Comparison of ENCODE assay signal across 14 cellular contexts in the genomic region with DNA sequence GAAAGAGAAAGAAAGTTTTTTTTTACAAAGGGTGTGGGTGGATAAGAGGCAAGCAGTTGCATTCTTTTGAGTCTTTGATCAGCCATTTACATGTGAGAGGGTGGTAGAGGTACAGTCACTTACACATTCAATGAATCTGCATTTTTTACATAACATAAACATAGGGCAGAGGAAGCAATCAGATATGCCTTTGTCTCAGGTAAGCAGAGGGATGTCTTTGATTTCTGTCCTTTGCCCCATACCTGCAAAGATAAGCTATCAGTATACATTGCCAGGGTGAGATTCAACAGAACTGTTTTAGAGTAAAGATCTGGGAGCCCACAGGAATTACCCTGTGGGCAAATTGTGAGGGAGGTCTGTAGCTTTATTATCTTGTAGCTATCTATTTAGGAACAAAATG. TPM values are rescaled to one million over a fixed set of nuclear protein-coding genes. Genes with fewer than 3 reads are reported as not detected.
A peak's percentile ranks its signal among the peaks of the same experiment; 100 is the strongest.
DNase-seq lines count a peak whose midpoint lies in the region; ATAC-seq, FAIRE-seq and TF ChIP-seq lines count a peak whose summit lies in the region.
"Had no signal": no experiment of that assay in that cellular context is flagged by ENCODE, and none has a peak within 500 bp of the region (broad histone marks: within the 10 kb centered on the region; RNA-seq: fewer than 3 reads in every experiment).

No MANE protein-coding gene starts in this region.

- DNase-seq in activated T-cell treated with anti-CD3 and anti-CD28 coated beads, Interleukin-2, amount 50 U/mL, for 4 hours: no peak
- no peak for DNase-seq in activated T-cell treated with anti-CD3 and anti-CD28 coated beads, Interleukin-2, amount 50 U/mL, for 1 hour
- peak; percentile 95 for DNase-seq in SW480 (ENCODE audit: low spot score)
- no peak for DNase-seq in H1 (ENCODE audit: low read depth in 1 of 2, low spot score in 2 of 2)
- DNase-seq in RPMI8226: no peak
- DNase-seq: Calu3; GDM1; mesenchymal stem cell; NCI-H2107; stimulated activated CD4-positive, alpha-beta T cell treated with anti-CD3 and anti-CD28 coated beads, Interleukin-4, amount 100 ng/mL, for 4 hours had no signal

- H2AK5ac ChIP-seq in H1 (ENCODE audit: low read depth, low read length): 0 out of 2 replicates have a peak overlapping the region, but pooled peaks have one; percentile 59

- H2BK12ac ChIP-seq in H1 (ENCODE audit: low read depth, low read length): 0 out of 2 replicates have a peak overlapping the region, but pooled peaks have one; percentile 18

- no peak overlapping the region for H3K56ac ChIP-seq in H1 (replicated peaks; ENCODE audit: insufficient read length, low read depth, low read length)

- H3K79me2 ChIP-seq in H1 (ENCODE audit: control insufficient read depth in 1 of 2, insufficient read depth in 2 of 2, low read length in 2 of 2): no peaks in the 10 kb centered on the region

- H4K20me1 ChIP-seq in H1 (replicated peaks in 1 of 2; ENCODE audit: control insufficient read depth in 1 of 2, insufficient read depth in 2 of 2, low read length in 2 of 2): no peaks in the 10 kb centered on the region

- no peak overlapping the region for H4K5ac ChIP-seq in H1 (ENCODE audit: insufficient read length, low read depth, low read length)

- H3K27ac Mint-ChIP-seq in stimulated activated memory B cell treated with anti-CD40 and anti-IgM and Interleukin-4, amounts not matched to agents 10 μg/mL and 1 μg/mL and 100 μg/mL, for 72 hours: peak overlapping the region; percentile 42

- H3K36me3 ChIP-seq in H1 (ENCODE audit: control insufficient read depth in 2 of 4, insufficient read depth in 4 of 4, low read length in 3 of 4): no peaks in the 10 kb centered on the region

- H4K91ac ChIP-seq in H1 (replicated peaks; ENCODE audit: insufficient read length, low read length): no peak overlapping the region

- CTCF ChIA-PET in H1 (lab: Charles Lee; ENCODE audit: partially characterized antibody): interaction anchor here (0.7 to 1.4 kb wide), 2 partner anchors 10 to 30 kb away, joined by 3 to 6 read pairs; no protein-coding TSS in a partner anchor

- H3K9me3 Mint-ChIP-seq in activated T-cell treated with anti-CD3 and anti-CD28 coated beads, Interleukin-2, amount 50 U/mL, for 4 hours: no peaks in the 10 kb centered on the region
- H3K9me3 Mint-ChIP-seq in stimulated activated memory B cell treated with anti-CD40 and anti-IgM and Interleukin-4, amounts not matched to agents 10 μg/mL and 1 μg/mL and 100 μg/mL, for 72 hours: no peaks in the 10 kb centered on the region

- no peaks in the 10 kb centered on the region for H3K79me1 ChIP-seq in H1 (ENCODE audit: low read depth, low read length)

- peaks cover 1% of the 10 kb centered on the region for H3K23me2 ChIP-seq in H1 (ENCODE audit: low read depth, low read length)

- no peaks in the 10 kb centered on the region for H3K9me3 ChIP-seq in H1 (ENCODE audit: insufficient read depth in 2 of 2, low read depth in 1 of 2, low read length in 1 of 2)

- no peak for TF ChIP-seq RAD21 in H1 (IDR thresholded peaks at IDR 0.05 in 1 of 2, conservative IDR thresholded peaks at IDR 0.05 in 1 of 2; ENCODE audit: low read depth in 2 of 2, low read length in 2 of 2)

- H2BK5ac ChIP-seq in H1 (ENCODE audit: low read depth, low read length): peak overlapping the region; percentile 11; the same call in 1 of the 2 replicates

- H3K4me3 ChIP-seq in H1 (ENCODE audit: extremely low read depth in 1 of 4, insufficient read depth in 2 of 4, low read depth in 3 of 4, low read length in 4 of 4): peak overlapping the region in 1 of 4 experiments; percentile 33; a peak in 2 of 8 replicates

- ATAC-seq in activated T-cell treated with anti-CD3 and anti-CD28 coated beads, Interleukin-2, amount 50 U/mL, for 4 hours: peak; percentile 23 to 32
- no peak for ATAC-seq in stimulated activated memory B cell treated with anti-CD40 and anti-IgM and Interleukin-4, amounts not matched to agents 10 μg/mL and 1 μg/mL and 100 μg/mL, for 72 hours
- ATAC-seq in GM19467 (IDR thresholded peaks at IDR 0.05; ENCODE audit: unreplicated experiment): no peak
- no peak for ATAC-seq in HG03159 (IDR thresholded peaks at IDR 0.05; ENCODE audit: unreplicated experiment)
- ATAC-seq: esophagus mucosa had no signal

- POLR2A ChIA-PET in H1 (lab: Charles Lee; ENCODE audit: partially characterized antibody): interaction anchor here (0.6 kb wide), 1 partner anchor 905 kb away, joined by 4 read pairs; no protein-coding TSS in a partner anchor

- peak overlapping the region; percentile 40 to 46; a peak in 3 of 4 replicates for H3K4me2 ChIP-seq in H1 (ENCODE audit: insufficient read depth in 1 of 2, low read depth in 2 of 2, low read length in 2 of 2)

- no peaks in the 10 kb centered on the region for H3K36me3 Mint-ChIP-seq in activated T-cell treated with anti-CD3 and anti-CD28 coated beads, Interleukin-2, amount 50 U/mL, for 4 hours (ENCODE audit: insufficient read depth)
- H3K36me3 Mint-ChIP-seq in stimulated activated memory B cell treated with anti-CD40 and anti-IgM and Interleukin-4, amounts not matched to agents 10 μg/mL and 1 μg/mL and 100 μg/mL, for 72 hours: no peaks in the 10 kb centered on the region

- peaks cover 91% of the 10 kb centered on the region for H3K4me1 Mint-ChIP-seq in activated T-cell treated with anti-CD3 and anti-CD28 coated beads, Interleukin-2, amount 50 U/mL, for 4 hours (ENCODE audit: low read depth)
- peaks cover 66% of the 10 kb centered on the region for H3K4me1 Mint-ChIP-seq in stimulated activated memory B cell treated with anti-CD40 and anti-IgM and Interleukin-4, amounts not matched to agents 10 μg/mL and 1 μg/mL and 100 μg/mL, for 72 hours

- no peak for TF ChIP-seq CTCF in H1 (IDR thresholded peaks at IDR 0.05; ENCODE audit: control extremely low read depth in 1 of 3, insufficient read depth in 1 of 3, low read depth in 1 of 3, low read length in 3 of 3)

- no peak overlapping the region for H3K27ac ChIP-seq in H1 (ENCODE audit: low read depth, low read length)

- H3K14ac ChIP-seq in H1 (ENCODE audit: insufficient read length): no peak overlapping the region

- H4K8ac ChIP-seq in H1 (ENCODE audit: extremely low read depth, insufficient read depth, low read length): no peak overlapping the region

- no peak overlapping the region for H2BK20ac ChIP-seq in H1 (ENCODE audit: low read length)

- no peak for TF ChIP-seq POLR2A in H1 (IDR thresholded peaks at IDR 0.05; ENCODE audit: control extremely low read depth in 1 of 2, low read depth in 2 of 2, low read length in 2 of 2)

- H3K4me3 Mint-ChIP-seq in activated T-cell treated with anti-CD3 and anti-CD28 coated beads, Interleukin-2, amount 50 U/mL, for 4 hours: peak overlapping the region; percentile 5
- H3K4me3 Mint-ChIP-seq in stimulated activated memory B cell treated with anti-CD40 and anti-IgM and Interleukin-4, amounts not matched to agents 10 μg/mL and 1 μg/mL and 100 μg/mL, for 72 hours: no peak overlapping the region

- H3K4ac ChIP-seq in H1 (replicated peaks; ENCODE audit: insufficient read length, low read depth, low read length): no peak overlapping the region

- H3K18ac ChIP-seq in H1 (ENCODE audit: extremely low read depth, low read length): no peak overlapping the region

- peaks cover 1 to 15% (median 13%) of the 10 kb centered on the region in 4 experiments; a peak in 6 of 7 replicates for H3K27me3 ChIP-seq in H1 (replicated peaks in 1 of 4; ENCODE audit: control insufficient read depth in 3 of 4, extremely low read depth in 1 of 4, insufficient read depth in 3 of 4, low read length in 3 of 4)

- peaks cover 2 to 14% (median 4%) of the 10 kb centered on the region in 4 experiments; a peak in 6 of 7 replicates for H3K4me1 ChIP-seq in H1 (replicated peaks in 1 of 4; ENCODE audit: control insufficient read depth in 3 of 4, insufficient read depth in 4 of 4, low read length in 3 of 4)

- no peaks in the 10 kb centered on the region for H3K27me3 Mint-ChIP-seq in activated T-cell treated with anti-CD3 and anti-CD28 coated beads, Interleukin-2, amount 50 U/mL, for 4 hours (ENCODE audit: low read depth)
- H3K27me3 Mint-ChIP-seq in stimulated activated memory B cell treated with anti-CD40 and anti-IgM and Interleukin-4, amounts not matched to agents 10 μg/mL and 1 μg/mL and 100 μg/mL, for 72 hours: no peaks in the 10 kb centered on the region

- no peak overlapping the region for H2BK15ac ChIP-seq in H1 (ENCODE audit: low read length)

- TF ChIP-seq EP300 in H1 (IDR thresholded peaks at IDR 0.05; ENCODE audit: borderline replicate concordance in 1 of 2, low read depth in 2 of 2, low read length in 2 of 2): no peak

- no peak for FAIRE-seq in H1 (lab: Jason Lieb, UNC)

- H3K9ac ChIP-seq in H1 (replicated peaks in 1 of 4; ENCODE audit: extremely low read depth in 1 of 4, low read depth in 3 of 4, low read length in 3 of 4): no peak overlapping the region

- no peak overlapping the region for H2AFZ ChIP-seq in H1 (ENCODE audit: low read length)

- no peak overlapping the region for H3K23ac ChIP-seq in H1 (ENCODE audit: insufficient read length)

- H2BK120ac ChIP-seq in H1 (replicated peaks; ENCODE audit: low read depth, low read length): no peak overlapping the region

TF ChIP-seq in H1, 55 proteins besides CTCF, POLR2A, EP300 and RAD21 (continues in another document):
- TF ChIP-seq SP4 (IDR thresholded peaks at IDR 0.05; ENCODE audit: low read length) (no peak), EZH2 (IDR thresholded peaks at IDR 0.05; ENCODE audit: low read depth, low read length, severe bottlenecking) (no peak)

RNA-seq across cellular contexts. Expression of a gene that starts 5.4 kb away (rescaled TPM):
- total RNA-seq in activated T-cell treated with anti-CD3 and anti-CD28 coated beads, Interleukin-2, amount 50 U/mL, for 4 hours: 10 to 100 TPM; 73.2 to 91.7 (median 77.6) TPM
- 26.5 and 27.4 TPM in 2 replicates for total RNA-seq in H1 (2021; fragmentation: NEBNext Ultra II Directional; extraction: Animal tissue kit (Norgen Biotek cat#: 25700))
- 14.0 and 20.5 TPM in 2 replicates for polyA plus RNA-seq in H1 (2011; rRNA removed)
- 13.0 TPM for polyA plus RNA-seq in H1 (2011; cell fraction: cytosol; rRNA removed)
- polyA plus RNA-seq in H1 (2011; cell fraction: nucleus; rRNA removed): 21.5 TPM
- 10.1 to 15.9 TPM (median 11.8 TPM) in 4 replicates for polyA plus RNA-seq in H1 (2012, experiment 1 of 2)
- 2.5 TPM for polyA plus RNA-seq in H1 (2012, experiment 2 of 2)
- polyA plus RNA-seq in H1 (2013, experiment 1 of 2): 16.2 TPM
- polyA plus RNA-seq in H1 (2013, experiment 2 of 2): 14.9 TPM
- 14.0 and 20.4 TPM in 2 replicates for polyA minus RNA-seq in H1 (2011; rRNA and poly(A)+ RNA removed)
- 19.8 TPM for polyA minus RNA-seq in H1 (2011; cell fraction: cytosol; rRNA and poly(A)+ RNA removed)
- polyA minus RNA-seq in H1 (2011; cell fraction: nucleus; rRNA and poly(A)+ RNA removed): 33.3 TPM

RNA-seq across cellular contexts. Expression of a gene that starts 35.2 kb away (rescaled TPM):
- total RNA-seq in activated T-cell treated with anti-CD3 and anti-CD28 coated beads, Interleukin-2, amount 50 U/mL, for 4 hours: not detected
- not detected in 2 replicates for total RNA-seq in H1 (2021; fragmentation: NEBNext Ultra II Directional; extraction: Animal tissue kit (Norgen Biotek cat#: 25700))
- not detected in 2 replicates for polyA plus RNA-seq in H1 (2011; rRNA removed)
- polyA plus RNA-seq in H1 (2011; cell fraction: cytosol; rRNA removed): not detected
- not detected for polyA plus RNA-seq in H1 (2011; cell fraction: nucleus; rRNA removed)
- polyA plus RNA-seq in H1 (2012, experiment 1 of 2): not detected in 4 replicates
- not detected for polyA plus RNA-seq in H1 (2012, experiment 2 of 2)
- polyA plus RNA-seq in H1 (2013, experiment 1 of 2): 0.12 TPM
- polyA plus RNA-seq in H1 (2013, experiment 2 of 2): 0.26 TPM
- 0.20 TPM in 1 of 2 replicates, not detected in the other for polyA minus RNA-seq in H1 (2011; rRNA and poly(A)+ RNA removed)
- polyA minus RNA-seq in H1 (2011; cell fraction: cytosol; rRNA and poly(A)+ RNA removed): not detected
- not detected for polyA minus RNA-seq in H1 (2011; cell fraction: nucleus; rRNA and poly(A)+ RNA removed)
- total RNA-seq: Calu3 had no signal

Comparison
In these comparisons a context has a peak if more than half of its experiments do, and no peak if none do; other contexts are left out.
1. ATAC-seq: peak in activated T-cell treated with anti-CD3 and anti-CD28 coated beads, Interleukin-2, amount 50 U/mL, for 4 hours (2 of 2); none in stimulated activated memory B cell treated with anti-CD40 and anti-IgM and Interleukin-4, amounts not matched to agents 10 μg/mL and 1 μg/mL and 100 μg/mL, for 72 hours (single experiment), GM19467 (single experiment) and HG03159 (single experiment).